In genomic region chr9:98610196-98610595, GRCh38 we compare ENCODE assay signal across 1 cellular context.
TF ChIP-seq lines count a peak whose summit lies in the region.

No MANE protein-coding gene starts in this region.

TF ChIP-seq in H1, 55 proteins besides CTCF, POLR2A, EP300 and RAD21:
- TF ChIP-seq SRF (IDR thresholded peaks at IDR 0.05; ENCODE audit: low read depth, low read length) (peak; percentile 88), BACH1 (IDR thresholded peaks at IDR 0.05; ENCODE audit: low read length) (no peak)
